Comparison of ENCODE assay signal across 14 cellular contexts in the genomic region with DNA sequence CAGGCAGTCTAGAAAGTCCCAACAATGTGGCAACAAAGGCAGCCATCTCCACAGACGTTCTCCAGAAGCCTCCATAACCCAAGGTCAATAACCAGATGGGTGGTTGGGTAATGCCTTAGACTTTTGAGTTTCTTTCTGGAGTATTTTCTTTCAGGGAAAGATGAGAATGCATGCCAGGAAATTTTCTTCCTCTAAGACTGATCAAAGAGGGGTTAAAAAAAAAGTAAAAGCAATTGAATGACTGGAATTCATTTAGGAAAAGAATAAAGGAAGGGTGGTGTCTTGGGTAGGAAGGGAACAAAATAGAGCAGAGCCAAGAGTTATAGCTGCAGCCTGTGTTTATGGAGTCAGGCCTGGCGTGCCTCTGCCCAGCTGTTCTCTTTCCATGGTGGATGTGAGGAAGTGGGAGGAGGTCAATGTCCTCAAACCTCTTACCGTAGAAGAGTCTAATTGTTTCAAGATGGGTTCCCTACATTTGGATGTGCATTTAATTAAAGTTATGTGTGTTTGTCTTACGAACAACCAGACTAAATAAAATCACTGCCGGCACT.
DNase-seq lines count a peak whose midpoint lies in the region; ATAC-seq and TF ChIP-seq lines count a peak whose summit lies in the region.
"Had no signal": no experiment of that assay in that cellular context is flagged by ENCODE, and none has a peak within 500 bp of the region (broad histone marks: within the 10 kb centered on the region; RNA-seq: fewer than 3 reads in every experiment).

No MANE protein-coding gene starts in this region.

- H3K27ac ChIP-seq in osteoblast (ENCODE audit: low read depth, low read length), result peak overlapping the region; percentile 49
- H3K27ac ChIP-seq: neutrophil had no signal

- CTCF ChIA-PET in AG04449 (lab: Yijun Ruan, JAX), result interaction anchor here (1.0 to 1.2 kb wide), 2 partner anchors 35 to 136 kb away, joined by 3 read pairs; no protein-coding TSS in a partner anchor

- no peak for ATAC-seq in HG03520 (IDR thresholded peaks at IDR 0.05; ENCODE audit: unreplicated experiment)
- ATAC-seq in HG02981 (IDR thresholded peaks at IDR 0.05; ENCODE audit: unreplicated experiment), result no peak
- no peak for ATAC-seq in HG02852 (IDR thresholded peaks at IDR 0.05; ENCODE audit: unreplicated experiment)
- ATAC-seq: activated CD4-positive, CD25-positive, alpha-beta regulatory T cell treated with anti-CD3 and anti-CD28 coated beads, Interleukin-2, amount 50 U/mL, for 24 hours had no signal

- H3K4me2 ChIP-seq in osteoblast (ENCODE audit: insufficient read depth, low read length), result peak overlapping the region; percentile 33

- DNase-seq in AG04449 (ENCODE audit: low read depth, low spot score) (peak; percentile 87), fibroblast of peridontal ligament (ENCODE audit: extremely low read depth) (peak; percentile 100), osteoblast (ENCODE audit: insufficient read length, low spot score, missing footprints) (peak; percentile 78), HPDE6-E6E7 (ENCODE audit: extremely low spot score) (no peak)
- DNase-seq: AML-193, MG63, NCI-H446, SHP77 had no signal

- H3K4me3 ChIP-seq in AG04449 (ENCODE audit: low read depth, low read length), result no peak overlapping the region
- H3K4me3 ChIP-seq in osteoblast (ENCODE audit: insufficient read depth, low read length), result no peak overlapping the region
- H3K4me3 ChIP-seq: MG63 had no signal

- no peaks in the 10 kb centered on the region for H3K9me3 ChIP-seq in osteoblast (ENCODE audit: low read depth, low read length)
- H3K9me3 ChIP-seq: neutrophil had no signal

- H2AFZ ChIP-seq in osteoblast (ENCODE audit: low read length), result no peak overlapping the region

- peaks cover 14% of the 10 kb centered on the region for H3K4me1 ChIP-seq in osteoblast (ENCODE audit: insufficient read depth, low read length)

- POLR2A ChIA-PET in AG04449 (lab: Yijun Ruan, JAX), result interaction anchor here (1.1 kb wide), 1 partner anchor 13 kb away, joined by 3 read pairs; no protein-coding TSS in a partner anchor

- peaks cover 92% of the 10 kb centered on the region for H3K79me2 ChIP-seq in osteoblast (ENCODE audit: insufficient read depth, low read length)

- H3K27me3 ChIP-seq in osteoblast (ENCODE audit: insufficient read depth, low read length), result no peaks in the 10 kb centered on the region
- H3K27me3 ChIP-seq: MG63, neutrophil had no signal

- peaks cover 74% of the 10 kb centered on the region for H3K36me3 ChIP-seq in osteoblast (ENCODE audit: insufficient read depth, low read length)
- H3K36me3 ChIP-seq: neutrophil had no signal

- peaks cover 4% of the 10 kb centered on the region for H4K20me1 ChIP-seq in osteoblast (ENCODE audit: insufficient read depth, low read length)

- no peak for TF ChIP-seq CTCF in AG04449 (IDR thresholded peaks at IDR 0.05; ENCODE audit: insufficient read depth, low read length, missing control alignments)
- TF ChIP-seq CTCF in osteoblast (IDR thresholded peaks at IDR 0.05; ENCODE audit: extremely low read depth, low read depth, low read length), result no peak

TF ChIP-seq in PFSK-1, 5 proteins besides CTCF, POLR2A, EP300 and RAD21:
- peak; percentile 65; the same call in 1 of the 2 replicates for TF ChIP-seq SIN3A (IDR thresholded peaks at IDR 0.05; ENCODE audit: borderline replicate concordance, insufficient read depth, low read length)
- no peak for TF ChIP-seq REST (IDR thresholded peaks at IDR 0.05; ENCODE audit: insufficient read depth in 1 of 2, low read depth in 2 of 2, low read length in 2 of 2)
- peak; percentile 36 for TF ChIP-seq FOXP2 (optimal IDR thresholded peaks at IDR 0.05; ENCODE audit: borderline replicate concordance, extremely low read depth, extremely low read length, insufficient read depth)
- TF ChIP-seq TAF1 (IDR thresholded peaks at IDR 0.05; ENCODE audit: borderline replicate concordance, insufficient read depth, low read length), result no peak
TF ChIP-seq in PFSK-1: peak in this region for 2.
